Comparison of ENCODE assay signal across 9 cellular contexts in genomic region chr6:130282234-130282995, GRCh38. TPM values are rescaled to one million over a fixed set of nuclear protein-coding genes. Genes with fewer than 3 reads are reported as not detected.
A peak's percentile ranks its signal among the peaks of the same experiment; 100 is the strongest.
DNase-seq lines count a peak whose midpoint lies in the region; ATAC-seq and TF ChIP-seq lines count a peak whose summit lies in the region.
"Had no signal": no experiment of that assay in that cellular context is flagged by ENCODE, and none has a peak within 500 bp of the region (broad histone marks: within the 10 kb centered on the region; RNA-seq: fewer than 3 reads in every experiment).

No MANE protein-coding gene starts in this region.

- no peak overlapping the region for H3K4me2 ChIP-seq in H9 (ENCODE audit: insufficient read depth, insufficient read length, low read length)

- no peak overlapping the region for H2AFZ ChIP-seq in H9 (ENCODE audit: low read length)

- no peak overlapping the region for H3K4ac ChIP-seq in H9 (ENCODE audit: low read depth, low read length)

- no peaks in the 10 kb centered on the region for H3K9me3 ChIP-seq in H9 (ENCODE audit: control insufficient read depth, low read depth, low read length)
- peaks cover 0 to 2% of the 10 kb centered on the region in 2 donors for H3K9me3 ChIP-seq in right atrium auricular region

- H3K79me2 ChIP-seq in H9 (ENCODE audit: insufficient read depth, low read length) = no peaks in the 10 kb centered on the region

- peaks cover 8 to 9% of the 10 kb centered on the region in 2 experiments for H3K4me1 Mint-ChIP-seq in H9

- H3K27ac ChIP-seq in H9 (ENCODE audit: insufficient read length, low read depth, low read length) (no peak overlapping the region), right atrium auricular region (no peak overlapping the region)

- H3K27me3 ChIP-seq in H9 (ENCODE audit: insufficient read depth, low read length) (no peaks in the 10 kb centered on the region), right atrium auricular region (no peaks in the 10 kb centered on the region)

- no peak overlapping the region for H2BK120ac ChIP-seq in H9 (ENCODE audit: low read depth, low read length, poor library complexity, severe bottlenecking)

- H3T11ph ChIP-seq in H9 (ENCODE audit: low read length) = no peak overlapping the region

- no peak overlapping the region for H3K23ac ChIP-seq in H9 (ENCODE audit: insufficient read length, low read depth, low read length)

- no peak overlapping the region for H3K4me3 ChIP-seq in right atrium auricular region

- no peak overlapping the region for H3K56ac ChIP-seq in H9 (ENCODE audit: insufficient read length, low read depth, low read length)

- DNase-seq in H9 (no peak), OCI-M1 (lab: John Stamatoyannopoulos, UW) (peak; percentile 63), fibroblast of peridontal ligament (ENCODE audit: extremely low read depth) (peak; percentile 57), NCI-H1694 treated with DMSO at 0.1 percent for 48 hours (lab: John Stamatoyannopoulos, UW) (no peak), right atrium auricular region (ENCODE audit: low spot score) (no peak), NCI-H226 (no peak)

- no peak overlapping the region for H4K91ac ChIP-seq in H9 (ENCODE audit: insufficient read length, low read depth, low read length)

- TF ChIP-seq CTCF in GM12874 (IDR thresholded peaks at IDR 0.05; ENCODE audit: insufficient read depth, low read depth, low read length) (peak; percentile 35; the same call in 1 of the 2 replicates), H9 (conservative IDR thresholded peaks at IDR 0.05) (peak; percentile 62), right atrium auricular region (IDR thresholded peaks at IDR 0.05) (peak in 1 of 2 donors; percentile 9)

- H3K4me3 Mint-ChIP-seq in H9 = no peak overlapping the region
- H3K4me3 Mint-ChIP-seq: T-helper 1 cell treated with Interleukin-12 subunit alpha and Interleukin-12 subunit beta and Interleukin-4 antibody, amounts not matched to agents 30 μg/mL and 1 μg/mL, for 36 hours had no signal

- no peaks in the 10 kb centered on the region for H3K79me1 ChIP-seq in H9 (ENCODE audit: insufficient read depth, low read depth, low read length, poor library complexity, severe bottlenecking)

- H2BK15ac ChIP-seq in H9 (ENCODE audit: low read depth, low read length) = no peak overlapping the region

- no peak overlapping the region for H4K5ac ChIP-seq in H9 (ENCODE audit: insufficient read length, low read depth, low read length)

- H2BK5ac ChIP-seq in H9 (ENCODE audit: insufficient read length, low read length) = no peak overlapping the region

- H3K9me3 Mint-ChIP-seq in H9 = peaks cover 2 to 6% of the 10 kb centered on the region in 2 experiments; a peak in 3 of 5 replicates

- H3K18ac ChIP-seq in H9 (ENCODE audit: insufficient read length, low read depth, low read length) = no peak overlapping the region

- H3K4me1 ChIP-seq in H9 (ENCODE audit: insufficient read depth, low read length) = no peaks in the 10 kb centered on the region; the same call in 1 of the 2 replicates
- no peaks in the 10 kb centered on the region for H3K4me1 ChIP-seq in right atrium auricular region

- H3K9ac ChIP-seq in H9 (ENCODE audit: extremely low read depth, insufficient read length, low read length) = no peak overlapping the region

- no peaks in the 10 kb centered on the region for H3K36me3 ChIP-seq in right atrium auricular region

- no peak overlapping the region for H2BK12ac ChIP-seq in H9 (ENCODE audit: insufficient read length, low read depth, low read length)

- H2BK20ac ChIP-seq in H9 (ENCODE audit: low read depth, low read length, poor library complexity, severe bottlenecking) = no peak overlapping the region

- H3K27ac Mint-ChIP-seq in H9 = peak overlapping the region in 2 of 3 experiments; percentile 61 to 75; a peak in 4 of 7 replicates
- H3K27ac Mint-ChIP-seq: T-helper 1 cell treated with Interleukin-12 subunit alpha and Interleukin-12 subunit beta and Interleukin-4 antibody, amounts not matched to agents 30 μg/mL and 1 μg/mL, for 36 hours had no signal

- WGBS in H9 (ENCODE audit: extremely low coverage, insufficient read length, low lambda C conversion rate) = no CpG with 5 or more reads among the region's 2 CpGs

- H2AK5ac ChIP-seq in H9 (ENCODE audit: insufficient read length, low read length) = no peak overlapping the region

- H4K8ac ChIP-seq in H9 (replicated peaks; ENCODE audit: insufficient read length, low read depth, low read length) = no peak overlapping the region

- peaks cover 2 to 10% (median 3%) of the 10 kb centered on the region in 3 experiments; a peak in 4 of 7 replicates for H3K36me3 Mint-ChIP-seq in H9 (ENCODE audit: insufficient read depth in 1 of 3, low read depth in 3 of 3)

- no peaks in the 10 kb centered on the region for H3K27me3 Mint-ChIP-seq in H9 (ENCODE audit: low read depth)

- no peaks in the 10 kb centered on the region for H3K23me2 ChIP-seq in H9 (ENCODE audit: insufficient read length, low read depth, low read length, poor library complexity, severe bottlenecking)

- no peaks in the 10 kb centered on the region for H4K20me1 ChIP-seq in H9 (ENCODE audit: control insufficient read depth, insufficient read depth, insufficient read length)

- no peak for ATAC-seq in HG03457 (IDR thresholded peaks at IDR 0.05; ENCODE audit: unreplicated experiment)

- no peak overlapping the region for H3K14ac ChIP-seq in H9 (ENCODE audit: insufficient read depth, low read length)

RNA-seq across cellular contexts. Expression of gene SAMD3, which starts 59.7 kb away (rescaled TPM):
- total RNA-seq in H9 (2021) (0.26 and 0.39 TPM in 2 replicates), right atrium auricular region (under 1 TPM in 1 of 2 donors, not detected in 1; 0.67 TPM)

Comparison
In these comparisons a context has a peak if more than half of its experiments do, and no peak if none do; other contexts are left out.
1. DNase-seq: peak in OCI-M1 (single experiment) and fibroblast of peridontal ligament (single experiment); none in H9 (single experiment), NCI-H1694 treated with DMSO at 0.1 percent for 48 hours (single experiment), right atrium auricular region (single experiment) and NCI-H226 (single experiment).